In the genomic region with DNA sequence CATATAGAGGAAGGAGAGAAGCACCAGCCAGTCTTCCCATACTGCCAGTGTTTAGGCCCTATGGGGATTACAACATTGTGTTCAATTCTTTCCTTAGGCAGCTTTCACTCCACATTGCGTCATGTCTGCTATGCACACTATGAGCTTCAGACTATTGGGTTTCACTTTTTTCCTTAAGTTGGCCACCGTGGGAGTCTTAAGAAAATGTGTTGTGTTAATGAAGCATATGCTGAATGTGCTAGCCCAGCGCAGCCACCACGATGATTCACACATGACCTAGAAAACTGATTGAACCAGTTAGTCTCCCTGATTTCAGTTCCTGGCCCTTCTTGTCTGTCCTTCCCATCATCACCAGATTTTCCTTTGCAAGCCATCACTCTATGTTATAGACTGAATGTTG, we compare ENCODE assay signal across 2 cellular contexts.
A peak's percentile ranks its signal among the peaks of the same experiment; 100 is the strongest.
TF ChIP-seq lines count a peak whose summit lies in the region.

No MANE protein-coding gene starts in this region.

TF ChIP-seq in Ishikawa, 13 proteins besides CTCF, POLR2A, EP300 and RAD21:
- TF ChIP-seq FOXM1 (IDR thresholded peaks at IDR 0.05; ENCODE audit: borderline replicate concordance, low read depth) (no peak), TAF1 (IDR thresholded peaks at IDR 0.05; ENCODE audit: low read depth) (no peak), CEBPB (IDR thresholded peaks at IDR 0.05) (peak; percentile 78)

TF ChIP-seq in SK-N-SH, 30 proteins besides CTCF, POLR2A, EP300 and RAD21:
- TF ChIP-seq, protein P1, sequence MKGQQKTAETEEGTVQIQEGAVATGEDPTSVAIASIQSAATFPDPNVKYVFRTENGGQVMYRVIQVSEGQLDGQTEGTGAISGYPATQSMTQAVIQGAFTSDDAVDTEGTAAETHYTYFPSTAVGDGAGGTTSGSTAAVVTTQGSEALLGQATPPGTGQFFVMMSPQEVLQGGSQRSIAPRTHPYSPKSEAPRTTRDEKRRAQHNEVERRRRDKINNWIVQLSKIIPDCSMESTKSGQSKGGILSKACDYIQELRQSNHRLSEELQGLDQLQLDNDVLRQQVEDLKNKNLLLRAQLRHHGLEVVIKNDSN (IDR thresholded peaks at IDR 0.05; ENCODE audit: borderline replicate concordance, low read depth): no peak
- TF ChIP-seq SMC3 (IDR thresholded peaks at IDR 0.05; ENCODE audit: low read depth, low read length) (no peak), FOXM1 (IDR thresholded peaks at IDR 0.05; ENCODE audit: low read depth) (no peak), ELF1 (IDR thresholded peaks at IDR 0.05) (no peak), GABPA (IDR thresholded peaks at IDR 0.05; ENCODE audit: low read depth) (no peak), RFX5 (IDR thresholded peaks at IDR 0.05; ENCODE audit: low read length) (no peak), MEF2A (IDR thresholded peaks at IDR 0.05; ENCODE audit: borderline replicate concordance, low read depth) (no peak), RXRA (IDR thresholded peaks at IDR 0.05; ENCODE audit: borderline replicate concordance, low read depth) (no peak), GATA2 (CRISPR knock-in tag; IDR thresholded peaks at IDR 0.05) (no peak), TAF1 (IDR thresholded peaks at IDR 0.05; ENCODE audit: borderline replicate concordance, low read depth, low read length) (no peak), JUND (IDR thresholded peaks at IDR 0.05) (no peak), NRF1 (IDR thresholded peaks at IDR 0.05; ENCODE audit: low read depth, low read length) (no peak), TEAD4 (IDR thresholded peaks at IDR 0.05; ENCODE audit: borderline replicate concordance, insufficient read depth) (no peak), FOXJ3 (CRISPR knock-in tag; IDR thresholded peaks at IDR 0.05) (no peak), POLR2AphosphoS5 (IDR thresholded peaks at IDR 0.05; ENCODE audit: low read depth, low read length) (no peak)
- TF ChIP-seq, protein P2, sequence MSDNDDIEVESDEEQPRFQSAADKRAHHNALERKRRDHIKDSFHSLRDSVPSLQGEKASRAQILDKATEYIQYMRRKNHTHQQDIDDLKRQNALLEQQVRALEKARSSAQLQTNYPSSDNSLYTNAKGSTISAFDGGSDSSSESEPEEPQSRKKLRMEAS (IDR thresholded peaks at IDR 0.05; ENCODE audit: low read depth): no peak
- TF ChIP-seq, protein P3, sequence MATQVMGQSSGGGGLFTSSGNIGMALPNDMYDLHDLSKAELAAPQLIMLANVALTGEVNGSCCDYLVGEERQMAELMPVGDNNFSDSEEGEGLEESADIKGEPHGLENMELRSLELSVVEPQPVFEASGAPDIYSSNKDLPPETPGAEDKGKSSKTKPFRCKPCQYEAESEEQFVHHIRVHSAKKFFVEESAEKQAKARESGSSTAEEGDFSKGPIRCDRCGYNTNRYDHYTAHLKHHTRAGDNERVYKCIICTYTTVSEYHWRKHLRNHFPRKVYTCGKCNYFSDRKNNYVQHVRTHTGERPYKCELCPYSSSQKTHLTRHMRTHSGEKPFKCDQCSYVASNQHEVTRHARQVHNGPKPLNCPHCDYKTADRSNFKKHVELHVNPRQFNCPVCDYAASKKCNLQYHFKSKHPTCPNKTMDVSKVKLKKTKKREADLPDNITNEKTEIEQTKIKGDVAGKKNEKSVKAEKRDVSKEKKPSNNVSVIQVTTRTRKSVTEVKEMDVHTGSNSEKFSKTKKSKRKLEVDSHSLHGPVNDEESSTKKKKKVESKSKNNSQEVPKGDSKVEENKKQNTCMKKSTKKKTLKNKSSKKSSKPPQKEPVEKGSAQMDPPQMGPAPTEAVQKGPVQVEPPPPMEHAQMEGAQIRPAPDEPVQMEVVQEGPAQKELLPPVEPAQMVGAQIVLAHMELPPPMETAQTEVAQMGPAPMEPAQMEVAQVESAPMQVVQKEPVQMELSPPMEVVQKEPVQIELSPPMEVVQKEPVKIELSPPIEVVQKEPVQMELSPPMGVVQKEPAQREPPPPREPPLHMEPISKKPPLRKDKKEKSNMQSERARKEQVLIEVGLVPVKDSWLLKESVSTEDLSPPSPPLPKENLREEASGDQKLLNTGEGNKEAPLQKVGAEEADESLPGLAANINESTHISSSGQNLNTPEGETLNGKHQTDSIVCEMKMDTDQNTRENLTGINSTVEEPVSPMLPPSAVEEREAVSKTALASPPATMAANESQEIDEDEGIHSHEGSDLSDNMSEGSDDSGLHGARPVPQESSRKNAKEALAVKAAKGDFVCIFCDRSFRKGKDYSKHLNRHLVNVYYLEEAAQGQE (IDR thresholded peaks at IDR 0.05; ENCODE audit: low read depth, low read length): no peak
- TF ChIP-seq, protein P4, sequence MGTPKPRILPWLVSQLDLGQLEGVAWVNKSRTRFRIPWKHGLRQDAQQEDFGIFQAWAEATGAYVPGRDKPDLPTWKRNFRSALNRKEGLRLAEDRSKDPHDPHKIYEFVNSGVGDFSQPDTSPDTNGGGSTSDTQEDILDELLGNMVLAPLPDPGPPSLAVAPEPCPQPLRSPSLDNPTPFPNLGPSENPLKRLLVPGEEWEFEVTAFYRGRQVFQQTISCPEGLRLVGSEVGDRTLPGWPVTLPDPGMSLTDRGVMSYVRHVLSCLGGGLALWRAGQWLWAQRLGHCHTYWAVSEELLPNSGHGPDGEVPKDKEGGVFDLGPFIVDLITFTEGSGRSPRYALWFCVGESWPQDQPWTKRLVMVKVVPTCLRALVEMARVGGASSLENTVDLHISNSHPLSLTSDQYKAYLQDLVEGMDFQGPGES (IDR thresholded peaks at IDR 0.05; ENCODE audit: low read depth, low read length): no peak
- TF ChIP-seq, protein P5, sequence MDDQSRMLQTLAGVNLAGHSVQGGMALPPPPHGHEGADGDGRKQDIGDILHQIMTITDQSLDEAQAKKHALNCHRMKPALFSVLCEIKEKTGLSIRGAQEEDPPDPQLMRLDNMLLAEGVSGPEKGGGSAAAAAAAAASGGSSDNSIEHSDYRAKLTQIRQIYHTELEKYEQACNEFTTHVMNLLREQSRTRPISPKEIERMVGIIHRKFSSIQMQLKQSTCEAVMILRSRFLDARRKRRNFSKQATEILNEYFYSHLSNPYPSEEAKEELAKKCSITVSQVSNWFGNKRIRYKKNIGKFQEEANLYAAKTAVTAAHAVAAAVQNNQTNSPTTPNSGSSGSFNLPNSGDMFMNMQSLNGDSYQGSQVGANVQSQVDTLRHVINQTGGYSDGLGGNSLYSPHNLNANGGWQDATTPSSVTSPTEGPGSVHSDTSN (IDR thresholded peaks at IDR 0.05): no peak
- TF ChIP-seq, protein P6, sequence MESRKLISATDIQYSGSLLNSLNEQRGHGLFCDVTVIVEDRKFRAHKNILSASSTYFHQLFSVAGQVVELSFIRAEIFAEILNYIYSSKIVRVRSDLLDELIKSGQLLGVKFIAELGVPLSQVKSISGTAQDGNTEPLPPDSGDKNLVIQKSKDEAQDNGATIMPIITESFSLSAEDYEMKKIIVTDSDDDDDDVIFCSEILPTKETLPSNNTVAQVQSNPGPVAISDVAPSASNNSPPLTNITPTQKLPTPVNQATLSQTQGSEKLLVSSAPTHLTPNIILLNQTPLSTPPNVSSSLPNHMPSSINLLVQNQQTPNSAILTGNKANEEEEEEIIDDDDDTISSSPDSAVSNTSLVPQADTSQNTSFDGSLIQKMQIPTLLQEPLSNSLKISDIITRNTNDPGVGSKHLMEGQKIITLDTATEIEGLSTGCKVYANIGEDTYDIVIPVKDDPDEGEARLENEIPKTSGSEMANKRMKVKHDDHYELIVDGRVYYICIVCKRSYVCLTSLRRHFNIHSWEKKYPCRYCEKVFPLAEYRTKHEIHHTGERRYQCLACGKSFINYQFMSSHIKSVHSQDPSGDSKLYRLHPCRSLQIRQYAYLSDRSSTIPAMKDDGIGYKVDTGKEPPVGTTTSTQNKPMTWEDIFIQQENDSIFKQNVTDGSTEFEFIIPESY (IDR thresholded peaks at IDR 0.05; ENCODE audit: borderline replicate concordance, low read depth): no peak
